8 cellular contexts compared by ENCODE assay signal in the genomic region with DNA sequence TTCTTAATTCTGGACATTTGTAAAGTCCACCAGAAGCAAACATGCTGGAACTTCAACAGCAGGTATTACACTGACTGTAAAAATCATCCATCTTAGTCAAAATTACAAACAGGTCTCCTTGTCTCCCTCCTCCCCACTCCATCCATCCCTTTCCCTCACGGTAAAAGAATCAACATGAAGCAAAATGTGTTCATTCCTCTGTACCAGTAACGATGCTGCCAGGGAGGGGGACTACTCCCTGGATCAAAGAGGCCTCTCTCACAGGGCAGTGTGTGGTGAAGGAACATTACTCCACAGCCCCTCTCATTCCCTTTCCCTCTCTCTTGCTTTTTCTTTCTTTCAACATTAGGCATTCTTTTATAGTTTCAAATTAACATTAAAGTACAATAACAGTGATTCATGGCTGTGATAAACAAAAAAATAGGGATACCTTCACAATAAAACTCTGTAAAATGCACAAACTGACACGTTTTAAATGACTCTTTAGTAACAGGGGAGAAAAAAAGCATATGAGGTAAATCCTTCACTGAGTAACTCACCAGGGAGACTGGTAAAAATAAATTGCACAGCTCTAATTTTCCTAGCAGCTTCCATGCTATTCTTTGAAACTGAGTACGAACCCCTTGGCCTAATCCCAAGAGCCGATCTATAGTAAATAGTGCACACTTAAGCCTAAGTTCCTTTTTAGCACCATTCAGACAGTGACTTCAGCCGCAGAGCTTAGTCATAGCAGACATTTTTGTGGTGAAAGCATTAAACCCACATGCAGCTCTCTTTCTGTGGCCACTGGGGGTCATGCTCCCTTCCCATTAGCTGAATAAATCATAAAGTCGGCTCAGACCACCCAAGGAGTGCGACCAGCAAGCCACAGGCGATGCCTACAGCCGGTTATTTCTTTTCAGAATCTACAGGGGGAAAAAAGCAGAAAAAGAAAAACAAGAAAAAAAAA.
DNase-seq lines count a peak whose midpoint lies in the region; ATAC-seq and TF ChIP-seq lines count a peak whose summit lies in the region.

No MANE protein-coding gene starts in this region.

- intact Hi-C loops in colonic mucosa (cut with DNase I), result no loop called here

- no peak overlapping the region for H3K9ac ChIP-seq in colonic mucosa (ENCODE audit: low read depth in 2 of 2, low read length in 2 of 2)

- no peak for TF ChIP-seq CTCF in colonic mucosa (IDR thresholded peaks at IDR 0.05)

- H3K4me3 ChIP-seq in colonic mucosa, result no peak overlapping the region
- H3K4me3 ChIP-seq in neuron (ENCODE audit: low read length), result peak overlapping the region; percentile 39

- no peaks in the 10 kb centered on the region for H3K27me3 ChIP-seq in colonic mucosa
- no peaks in the 10 kb centered on the region for H3K27me3 ChIP-seq in neuron (ENCODE audit: insufficient read depth, low read length)

- ATAC-seq in GM18870 (IDR thresholded peaks at IDR 0.05; ENCODE audit: unreplicated experiment), result peak; percentile 99
- ATAC-seq in HG02970 (IDR thresholded peaks at IDR 0.05; ENCODE audit: low FRiP score, unreplicated experiment), result peak; percentile 69

- no peaks in the 10 kb centered on the region for H3K9me3 ChIP-seq in colonic mucosa
- no peaks in the 10 kb centered on the region for H3K9me3 ChIP-seq in neuron (ENCODE audit: low read length)

- H3K4me1 ChIP-seq in colonic mucosa, result no peaks in the 10 kb centered on the region
- peaks cover 45% of the 10 kb centered on the region for H3K4me1 ChIP-seq in neuron (ENCODE audit: insufficient read depth, low read length)

- H3K27ac ChIP-seq in colonic mucosa, result no peak overlapping the region

- DNase-seq in Ammon's horn (ENCODE audit: low spot score), result peak; percentile 6
- peak; percentile 93 for DNase-seq in NOMO-1 treated with DMSO at 0.1 percent for 48 hours (lab: John Stamatoyannopoulos, UW; ENCODE audit: unreplicated experiment)
- peak; percentile 23 for DNase-seq in colonic mucosa
- DNase-seq in DMS153 (lab: John Stamatoyannopoulos, UW), result no peak
- no peak for DNase-seq in AML-193 (lab: John Stamatoyannopoulos, UW)

- peak overlapping the region; percentile 12 for H2AFZ ChIP-seq in neuron (ENCODE audit: low read depth, low read length)

- H3K36me3 ChIP-seq in colonic mucosa (no peaks in the 10 kb centered on the region), neuron (ENCODE audit: insufficient read depth, low read length) (no peaks in the 10 kb centered on the region)

Comparison
In these comparisons a context has a peak if more than half of its experiments do, and no peak if none do; other contexts are left out.
1. DNase-seq: peak in Ammon's horn (single experiment), NOMO-1 treated with DMSO at 0.1 percent for 48 hours (single experiment) and colonic mucosa (single experiment); none in DMS153 (single experiment) and AML-193 (0 of 2).